ENCODE assay signal across 8 cellular contexts in the genomic region with DNA sequence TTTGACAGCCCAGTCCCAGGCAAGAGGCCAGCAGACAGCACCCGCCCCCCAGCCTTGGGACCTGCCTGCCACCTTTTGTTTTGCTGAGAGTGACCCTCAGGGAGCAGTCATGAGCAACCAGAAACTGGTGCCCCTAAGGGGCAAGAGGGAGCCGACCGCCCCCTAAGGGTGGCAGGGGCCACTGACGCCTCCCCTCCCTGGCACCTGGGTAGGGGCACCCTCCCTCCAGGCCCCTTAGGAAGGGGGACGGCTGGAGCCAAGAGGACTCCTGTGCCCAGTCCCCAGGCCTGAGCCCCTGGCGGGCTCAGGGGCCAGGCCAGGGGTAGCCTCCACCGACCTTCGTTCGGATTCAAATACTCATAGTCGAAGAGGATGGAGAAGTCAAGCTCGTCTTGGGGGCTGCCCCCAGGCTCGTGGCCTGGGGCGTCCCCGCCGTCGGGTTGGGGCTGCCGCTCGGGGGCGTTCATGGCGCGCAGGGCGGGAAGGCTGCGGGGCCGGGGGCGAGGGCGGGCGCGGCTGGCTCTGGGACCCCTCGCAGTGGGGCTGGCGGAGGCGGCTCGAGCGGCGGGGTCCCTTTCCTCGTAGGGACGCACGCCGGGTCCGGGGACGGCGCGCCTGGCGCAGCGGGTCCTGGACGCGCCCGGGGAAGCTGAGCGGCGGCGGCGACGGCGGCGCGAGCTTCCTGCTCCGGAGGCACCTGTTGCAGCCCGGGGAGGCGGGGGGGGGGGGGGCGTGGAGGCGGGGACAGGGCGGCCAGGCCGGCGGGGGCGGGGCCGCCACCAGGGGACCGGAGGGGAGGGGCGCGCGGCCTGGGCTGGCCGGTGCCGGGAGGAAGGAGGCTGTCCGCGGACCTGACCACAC. TPM values are rescaled to one million over a fixed set of nuclear protein-coding genes. Genes with fewer than 3 reads are reported as not detected.
A peak's percentile ranks its signal among the peaks of the same experiment; 100 is the strongest.
DNase-seq lines count a peak whose midpoint lies in the region; ATAC-seq and TF ChIP-seq lines count a peak whose summit lies in the region.

A gene (minus strand): TSS at position 687 of the 861 bp plus-strand sequence. CDS start 220 bp downstream, at position 467.

- peak within 1 kb of the TSS; percentile 63 for H3K4me3 ChIP-seq in left ventricle myocardium inferior
- H3K4me3 ChIP-seq in skeletal muscle cell (ENCODE audit: low read depth, low read length): peak within 1 kb of the TSS; percentile 18

- H3K27me3 ChIP-seq in left ventricle myocardium inferior (ENCODE audit: low read depth): no peaks in the 10 kb centered on the region

- intact Hi-C loops in left ventricle myocardium inferior (cut with micrococcal nuclease): no loop called here

- peak within 1 kb of the TSS; percentile 80 for H3K27ac ChIP-seq in left ventricle myocardium inferior (replicated peaks)

- peaks cover 11% of the 10 kb centered on the region for H3K9me3 ChIP-seq in left ventricle myocardium inferior (replicated peaks)

- H3K4me1 ChIP-seq in left ventricle myocardium inferior: peaks cover 35% of the 10 kb centered on the region

- ATAC-seq in GM18502 (IDR thresholded peaks at IDR 0.05; ENCODE audit: poor library complexity, unreplicated experiment) (peak; percentile 42), HG02588 (IDR thresholded peaks at IDR 0.05; ENCODE audit: unreplicated experiment) (peak; percentile 44)

- DNase-seq in NCI-H510A treated with DMSO at 0.1 percent for 48 hours (lab: John Stamatoyannopoulos, UW) (peak; percentile 24), left ventricle myocardium inferior (peak; percentile 52), skeletal muscle cell (ENCODE audit: low read depth) (no peak), middle frontal gyrus (ENCODE audit: extremely low spot score, low spot score) (no peak), EL (no peak)
- DNase-seq in activated T-cell treated with anti-CD3 and anti-CD28 coated beads, Interleukin-2, amount 50 U/mL, for 48 hours: peak; percentile 79 to 81

- peak; percentile 31 for TF ChIP-seq CTCF in left ventricle myocardium inferior (IDR thresholded peaks at IDR 0.05; ENCODE audit: borderline replicate concordance)

- H3K36me3 ChIP-seq in left ventricle myocardium inferior: no peaks in the 10 kb centered on the region

RNA-seq across cellular contexts. Expression of the gene that starts here (rescaled TPM):
- total RNA-seq in left ventricle myocardium inferior: 4.2 TPM

Comparison
In these comparisons a context has a peak if more than half of its experiments do, and no peak if none do; other contexts are left out.
1. DNase-seq: peak in NCI-H510A treated with DMSO at 0.1 percent for 48 hours (single experiment), activated T-cell treated with anti-CD3 and anti-CD28 coated beads, Interleukin-2, amount 50 U/mL, for 48 hours (2 of 2) and left ventricle myocardium inferior (single experiment); none in skeletal muscle cell (single experiment), middle frontal gyrus (single experiment) and EL (single experiment).